12 cellular contexts compared by ENCODE assay signal in genomic region chr2:105886029-105886454, GRCh38.
A peak's percentile ranks its signal among the peaks of the same experiment; 100 is the strongest.
DNase-seq lines count a peak whose midpoint lies in the region; ATAC-seq, FAIRE-seq and TF ChIP-seq lines count a peak whose summit lies in the region.
"Had no signal": no experiment of that assay in that cellular context is flagged by ENCODE, and none has a peak within 500 bp of the region (broad histone marks: within the 10 kb centered on the region; RNA-seq: fewer than 3 reads in every experiment).

No MANE protein-coding gene starts in this region.

- CTCF ChIA-PET in CD4-positive, alpha-beta memory T cell (lab: Charles Lee; ENCODE audit: partially characterized antibody) = interaction anchor here (1.1 to 2.3 kb wide), 6 partner anchors 28 to 309 kb away, joined by 3 to 9 read pairs (median 5); no protein-coding TSS in a partner anchor
- CTCF ChIA-PET in Panc1 (lab: Charles Lee) = no interaction called here

- H3K9me3 Mint-ChIP-seq in CD4-positive, alpha-beta memory T cell = peaks cover 0 to 15% (median 3%) of the 10 kb centered on the region in 8 donors

- no peaks in the 10 kb centered on the region for H3K27me3 Mint-ChIP-seq in CD4-positive, alpha-beta memory T cell

- H3K9ac ChIP-seq in MM.1S (ENCODE audit: low read length) = no peak overlapping the region

- ATAC-seq in Panc1 = no peak
- ATAC-seq in psoas muscle = peak in 3 of 4 donors; percentile 36 to 81 (median 68)

- POLR2A ChIA-PET in CD4-positive, alpha-beta memory T cell (lab: Charles Lee; ENCODE audit: partially characterized antibody) = interaction anchor here (1.5 to 1.9 kb wide), 3 partner anchors 21 to 108 kb away, joined by 3 to 6 read pairs (median 4); no protein-coding TSS in a partner anchor
- POLR2A ChIA-PET in Panc1 (lab: Charles Lee) = no interaction called here

- peaks cover 100% of the 10 kb centered on the region for H3K79me2 ChIP-seq in MM.1S (ENCODE audit: low read length)

- FAIRE-seq in HTR-8/SVneo (lab: Jason Lieb, UNC) = no peak
- FAIRE-seq: endometrium had no signal

- no peak overlapping the region for H3K4me2 ChIP-seq in MM.1S (ENCODE audit: low read depth, low read length)

- TSS peak; percentile 27 for BruUV-seq in Panc1 (replicated peaks; lab: Mats Ljungman, UMichigan)

- no peaks in the 10 kb centered on the region for H3K9me2 ChIP-seq in MM.1S (replicated peaks; ENCODE audit: insufficient read depth, low read length)

- peaks cover 34% of the 10 kb centered on the region for H3K36me3 ChIP-seq in CD4-positive, alpha-beta memory T cell (ENCODE audit: insufficient read depth, low read length)
- no peaks in the 10 kb centered on the region for H3K36me3 ChIP-seq in Panc1 (ENCODE audit: control insufficient read depth, insufficient read depth, low read length)
- H3K36me3 ChIP-seq in psoas muscle (ENCODE audit: insufficient read depth in 1 of 2, low read depth in 1 of 2) = peaks cover 7 to 12% of the 10 kb centered on the region in 2 donors
- H3K36me3 ChIP-seq in MM.1S (replicated peaks; ENCODE audit: insufficient read depth, low read length) = peaks cover 7% of the 10 kb centered on the region; the same call in 1 of the 2 replicates

- H3K36me3 Mint-ChIP-seq in CD4-positive, alpha-beta memory T cell = peaks cover 68 to 85% of the 10 kb centered on the region in 2 donors

- in situ Hi-C loops in Panc1 (cut with HindIII; ENCODE audit: low pct_unique_long_range_greater_than_20kb, low sequenced_read_pairs) = no loop called here

- H3K27ac Mint-ChIP-seq in CD4-positive, alpha-beta memory T cell = peak overlapping the region; percentile 12 to 82 (median 74)

- 19 to 23% (median 19%) methylated on average over 1 of the region's 1 CpG for WGBS in psoas muscle, 3 donors

- TF ChIP-seq CTCF in Panc1 (IDR thresholded peaks at IDR 0.05) (no peak), psoas muscle (IDR thresholded peaks at IDR 0.05) (no peak), MM.1S (IDR thresholded peaks at IDR 0.05; ENCODE audit: low read length) (no peak)

- no peak for DNase-seq in CD4-positive, alpha-beta memory T cell
- no peak for DNase-seq in Panc1 (ENCODE audit: low read depth, low spot score)
- DNase-seq in fibroblast of peridontal ligament (ENCODE audit: extremely low read depth) = peak; percentile 82
- no peak for DNase-seq in psoas muscle
- DNase-seq in MM.1S = no peak
- no peak for DNase-seq in HTR-8/SVneo (ENCODE audit: insufficient read length, low spot score)
- no peak for DNase-seq in medulla oblongata (ENCODE audit: extremely low spot score)
- no peak for DNase-seq in pons (ENCODE audit: low spot score)
- DNase-seq: activated CD8-positive, alpha-beta memory T cell treated with anti-CD3 and anti-CD28 coated beads, Interleukin-2, amount 50 U/mL, for 4 hours; NCI-H2171 treated with DMSO at 0.1 percent for 48 hours; SIG-M5 had no signal

- H3K4me1 ChIP-seq in CD4-positive, alpha-beta memory T cell (ENCODE audit: insufficient read depth, low read length) = peaks cover 76% of the 10 kb centered on the region
- no peaks in the 10 kb centered on the region for H3K4me1 ChIP-seq in Panc1 (ENCODE audit: control insufficient read depth, insufficient read depth, low read length)
- H3K4me1 ChIP-seq in psoas muscle = peaks cover 51% of the 10 kb centered on the region
- H3K4me1 ChIP-seq in MM.1S (ENCODE audit: low read length) = peaks cover 26% of the 10 kb centered on the region

- H2AFZ ChIP-seq in MM.1S (ENCODE audit: low read length) = no peak overlapping the region

- peaks cover 8% of the 10 kb centered on the region for H4K20me1 ChIP-seq in MM.1S (ENCODE audit: insufficient read depth, low read length)

- H3K9me3 ChIP-seq in CD4-positive, alpha-beta memory T cell (ENCODE audit: control insufficient read depth in 1 of 2, low read length in 2 of 2) = no peaks in the 10 kb centered on the region
- H3K9me3 ChIP-seq in Panc1 (ENCODE audit: control insufficient read depth, insufficient read depth, low read depth, low read length) (no peaks in the 10 kb centered on the region), psoas muscle (peaks cover 5% of the 10 kb centered on the region), MM.1S (replicated peaks; ENCODE audit: insufficient read depth, low read length) (no peaks in the 10 kb centered on the region)

- H3K4me3 Mint-ChIP-seq in CD4-positive, alpha-beta memory T cell = peak overlapping the region in 5 of 8 donors; percentile 49 to 78 (median 52)

- H3K27me3 ChIP-seq in CD4-positive, alpha-beta memory T cell (ENCODE audit: insufficient read depth, low read length) = no peaks in the 10 kb centered on the region
- no peaks in the 10 kb centered on the region for H3K27me3 ChIP-seq in Panc1 (ENCODE audit: control insufficient read depth, insufficient read depth, low read length)
- H3K27me3 ChIP-seq in psoas muscle (ENCODE audit: insufficient read depth in 3 of 3, low read length in 2 of 3) = no peaks in the 10 kb centered on the region
- no peaks in the 10 kb centered on the region for H3K27me3 ChIP-seq in MM.1S (replicated peaks; ENCODE audit: insufficient read depth, low read length)

- no peaks in the 10 kb centered on the region; the same call in 1 of the 2 replicates for H3F3A ChIP-seq in MM.1S (ENCODE audit: insufficient read depth, low read length)

- no peak overlapping the region for H3K27ac ChIP-seq in CD4-positive, alpha-beta memory T cell (ENCODE audit: low read depth, low read length)
- H3K27ac ChIP-seq in Panc1 (ENCODE audit: low read length) = no peak overlapping the region
- peak overlapping the region; percentile 48 for H3K27ac ChIP-seq in psoas muscle
- H3K27ac ChIP-seq in MM.1S (ENCODE audit: low read length) = no peak overlapping the region

- no peak overlapping the region for H3K4me3 ChIP-seq in CD4-positive, alpha-beta memory T cell (ENCODE audit: low read length in 2 of 2)
- no peak overlapping the region for H3K4me3 ChIP-seq in Panc1 (ENCODE audit: low read depth in 2 of 2, low read length in 2 of 2)
- no peak overlapping the region for H3K4me3 ChIP-seq in psoas muscle
- H3K4me3 ChIP-seq in MM.1S (ENCODE audit: low read length) = no peak overlapping the region

- H3K4me1 Mint-ChIP-seq in CD4-positive, alpha-beta memory T cell = peaks cover 70 to 90% (median 77%) of the 10 kb centered on the region in 4 donors

- intact Hi-C loops in CD4-positive, alpha-beta memory T cell (cut with micrococcal nuclease) = loop anchor here (5.0 kb wide), 2 partner anchors 139 to 309 kb away; no protein-coding TSS in a partner anchor
- intact Hi-C loops in Panc1 (cut with micrococcal nuclease; ENCODE audit: unreplicated experiment) (no loop called here), psoas muscle (cut with DNase I) (no loop called here)
